In the genomic region with DNA sequence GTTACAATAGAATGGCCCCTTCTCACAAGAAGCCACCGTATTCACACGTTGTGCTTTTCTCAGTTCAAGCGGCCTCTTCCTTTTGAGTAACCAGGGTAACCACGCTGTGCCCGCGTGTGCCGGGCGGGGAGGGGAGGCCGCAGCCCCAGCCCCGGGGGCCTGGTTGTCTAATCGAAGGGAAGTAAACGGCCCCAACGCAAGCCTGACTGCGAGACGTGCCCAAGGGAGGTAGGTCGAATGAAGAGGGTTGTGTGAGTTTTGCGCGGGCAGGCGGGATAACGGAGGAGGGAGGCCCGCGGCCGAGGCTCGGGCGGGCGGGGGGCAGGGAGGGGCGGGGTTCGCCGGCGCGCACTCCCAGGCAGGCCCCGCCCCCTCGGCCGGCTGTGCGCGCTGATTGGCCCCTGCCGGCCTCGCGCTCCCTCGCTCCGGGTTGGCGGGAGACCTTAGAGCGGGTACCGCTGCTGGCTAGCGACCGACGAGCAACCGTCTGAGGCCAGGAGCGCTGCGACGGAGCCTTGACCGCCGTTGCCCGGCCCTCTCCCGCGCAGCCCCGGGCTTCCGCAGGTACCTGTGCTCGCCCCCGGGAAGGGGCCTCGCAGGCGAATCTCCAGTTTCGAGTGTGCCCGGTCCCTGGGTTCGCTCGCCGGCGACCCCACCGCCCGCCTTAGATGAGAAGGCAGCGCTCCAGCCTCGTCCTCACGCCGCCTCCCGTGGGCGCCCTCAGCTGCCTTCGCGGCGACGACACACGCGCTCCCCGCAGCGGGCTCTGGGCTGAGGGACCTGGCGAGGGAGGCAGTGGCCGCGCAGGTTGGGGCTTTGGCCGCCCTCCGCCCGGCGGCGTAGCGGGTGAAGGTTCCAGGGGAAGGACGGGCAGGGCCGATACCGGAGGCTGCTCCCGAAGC, we compare ENCODE assay signal across 8 cellular contexts. TPM values are rescaled to one million over a fixed set of nuclear protein-coding genes. Genes with fewer than 3 reads are reported as not detected.
DNase-seq lines count a peak whose midpoint lies in the region; ATAC-seq lines count a peak whose summit lies in the region.

A gene (plus strand): TSS at position 451 of the 902 bp plus-strand sequence. CDS start 5,181 bp downstream, outside the sequence.

- peaks cover 16% of the 10 kb centered on the region for H3K36me3 ChIP-seq in MG63

- no peaks in the 10 kb centered on the region for H3K27me3 ChIP-seq in MG63

- H3K4me3 ChIP-seq in MG63, result peak within 1 kb of the TSS; percentile 47

- no peaks in the 10 kb centered on the region for H3K9me3 ChIP-seq in MG63

- ATAC-seq in GM21576 (IDR thresholded peaks at IDR 0.05; ENCODE audit: unreplicated experiment), result peak; percentile 76

- DNase-seq in DMS153 (lab: John Stamatoyannopoulos, UW) (peak; percentile 58), MG63 (peak; percentile 64), islet precursor cell (peak; percentile 87), amniotic stem cell (lab: John Stamatoyannopoulos, UW) (no peak)
- peak; percentile 54 for DNase-seq in activated CD4-positive, CD25-positive, alpha-beta regulatory T cell treated with anti-CD3 and anti-CD28 coated beads, Interleukin-2, amount 50 U/mL, for 16 hours (ENCODE audit: low read depth, low spot score)
- peak; percentile 74 for DNase-seq in central memory CD4-positive, alpha-beta T cell
- DNase-seq in stimulated activated CD4-positive, alpha-beta T cell treated with anti-CD3 and anti-CD28 coated beads, Interleukin-15, amount 100 ng/mL, for 1 hour (ENCODE audit: low read depth in 1 of 2, low spot score in 1 of 2), result peak; percentile 65 to 71

RNA-seq across cellular contexts. Expression of the gene that starts here (rescaled TPM):
- total RNA-seq in MG63 (2014; rRNA removed; shearing (Covaris generic); ENCODE audit: low replicate concordance), result not detected in 2 replicates

Comparison
In these comparisons a context has a peak if more than half of its experiments do, and no peak if none do; other contexts are left out.
1. Peak in DNase-seq and H3K4me3 ChIP-seq in MG63; RNA of the gene not detected or under 1 TPM.